11 cellular contexts compared by ENCODE assay signal in genomic region chr1:155011437-155011907, GRCh38. TPM values are rescaled to one million over a fixed set of nuclear protein-coding genes. Genes with fewer than 3 reads are reported as not detected.
A peak's percentile ranks its signal among the peaks of the same experiment; 100 is the strongest.
DNase-seq lines count a peak whose midpoint lies in the region; ATAC-seq and TF ChIP-seq lines count a peak whose summit lies in the region.
"Had no signal": no experiment of that assay in that cellular context is flagged by ENCODE, and none has a peak within 500 bp of the region (broad histone marks: within the 10 kb centered on the region; RNA-seq: fewer than 3 reads in every experiment).

No MANE protein-coding gene starts in this region.

- peaks cover 0 to 26% of the 10 kb centered on the region in 2 donors for H3K36me3 ChIP-seq in gastroesophageal sphincter

- peak overlapping the region; percentile 92 for H3K27ac Mint-ChIP-seq in CD4-positive, alpha-beta T cell
- peak overlapping the region; percentile 90 for H3K27ac Mint-ChIP-seq in activated CD4-positive, alpha-beta memory T cell treated with anti-CD3 and anti-CD28 coated beads, Interleukin-2, amount 10 ng/mL, durations not matched to agents 7 days and 5 days

- CTCF ChIA-PET in CD4-positive, alpha-beta T cell (lab: Charles Lee): interaction anchor here (1.5 kb wide), 1 partner anchor 13 kb away, joined by 5 read pairs; no protein-coding TSS in a partner anchor
- CTCF ChIA-PET in activated CD4-positive, alpha-beta memory T cell treated with anti-CD3 and anti-CD28 coated beads, Interleukin-2, amount 10 ng/mL, durations not matched to agents 7 days and 5 days (lab: Charles Lee): interaction anchor here (0.5 to 8.1 kb wide), 4 partner anchors 14 to 452 kb away, joined by 3 to 139 read pairs (median 5); partner anchors contain the start of genes LENEP and ZBTB7B

- no peak for TF ChIP-seq EP300 in gastroesophageal sphincter (IDR thresholded peaks at IDR 0.05)

- no peak for DNase-seq in CD4-positive, alpha-beta T cell
- no peak for DNase-seq in activated CD4-positive, alpha-beta memory T cell treated with anti-CD3 and anti-CD28 coated beads, Interleukin-2, amount 10 ng/mL, durations not matched to agents 7 days and 5 days
- no peak for DNase-seq in hippocampal formation (lab: John Stamatoyannopoulos, UW)
- DNase-seq in NCI-H524 (lab: John Stamatoyannopoulos, UW): no peak

- H3K4me1 ChIP-seq in gastroesophageal sphincter: peaks cover 0 to 83% (median 33%) of the 10 kb centered on the region in 3 donors

- peak overlapping the region; percentile 88 for H3K27ac ChIP-seq in CD4-positive, alpha-beta T cell (ENCODE audit: low read depth, low read length)
- H3K27ac ChIP-seq in gastroesophageal sphincter: peak overlapping the region; percentile 2 to 97 (median 76)
- peak overlapping the region in 20 of 21 experiments; percentile 79 to 99 (median 96) for H3K27ac ChIP-seq in skin epidermis

- no CpG with 5 or more reads among the region's 6 CpGs for WGBS in gastroesophageal sphincter (ENCODE audit: low coverage in 1 of 2), 2 donors

- peaks cover 81% of the 10 kb centered on the region for H3K4me1 Mint-ChIP-seq in CD4-positive, alpha-beta T cell (ENCODE audit: low read depth)
- H3K4me1 Mint-ChIP-seq in activated CD4-positive, alpha-beta memory T cell treated with anti-CD3 and anti-CD28 coated beads, Interleukin-2, amount 10 ng/mL, durations not matched to agents 7 days and 5 days: peaks cover 81% of the 10 kb centered on the region

- peak overlapping the region; percentile 91 for H3K4me3 Mint-ChIP-seq in CD4-positive, alpha-beta T cell
- H3K4me3 Mint-ChIP-seq in activated CD4-positive, alpha-beta memory T cell treated with anti-CD3 and anti-CD28 coated beads, Interleukin-2, amount 10 ng/mL, durations not matched to agents 7 days and 5 days: peak overlapping the region; percentile 96

- no peak for TF ChIP-seq CTCF in CD4-positive, alpha-beta T cell (IDR thresholded peaks at IDR 0.05)
- no peak for TF ChIP-seq CTCF in gastroesophageal sphincter (IDR thresholded peaks at IDR 0.05)

- no peaks in the 10 kb centered on the region for H3K9me3 Mint-ChIP-seq in CD4-positive, alpha-beta T cell
- no peaks in the 10 kb centered on the region for H3K9me3 Mint-ChIP-seq in activated CD4-positive, alpha-beta memory T cell treated with anti-CD3 and anti-CD28 coated beads, Interleukin-2, amount 10 ng/mL, durations not matched to agents 7 days and 5 days
- H3K9me3 Mint-ChIP-seq: naive thymus-derived CD8-positive, alpha-beta T cell had no signal

- TF ChIP-seq POLR2A in gastroesophageal sphincter (IDR thresholded peaks at IDR 0.05): no peak

- no peaks in the 10 kb centered on the region for H3K9me3 ChIP-seq in CD4-positive, alpha-beta T cell (ENCODE audit: control insufficient read depth, low read length)
- H3K9me3 ChIP-seq in gastroesophageal sphincter: no peaks in the 10 kb centered on the region
- H3K9me3 ChIP-seq: thoracic aorta had no signal

- intact Hi-C loops in CD4-positive, alpha-beta T cell (cut with DNase I, micrococcal nuclease): no loop called here

- no peak for ATAC-seq in CD4-positive, alpha-beta T cell (ENCODE audit: poor library complexity)
- ATAC-seq in gastroesophageal sphincter (no peak), HG03097 (IDR thresholded peaks at IDR 0.05; ENCODE audit: low FRiP score, unreplicated experiment) (no peak), GM21367 (IDR thresholded peaks at IDR 0.05; ENCODE audit: unreplicated experiment) (no peak)
- ATAC-seq: naive thymus-derived CD8-positive, alpha-beta T cell had no signal

- H3K4me3 ChIP-seq in gastroesophageal sphincter (no peak overlapping the region), skin epidermis (peak overlapping the region in 3 of 7 experiments; percentile 39 to 57 (median 49))
- H3K4me3 ChIP-seq: thoracic aorta had no signal

- peaks cover 47% of the 10 kb centered on the region for H3K36me3 Mint-ChIP-seq in CD4-positive, alpha-beta T cell (ENCODE audit: low read depth)
- peaks cover 61% of the 10 kb centered on the region for H3K36me3 Mint-ChIP-seq in activated CD4-positive, alpha-beta memory T cell treated with anti-CD3 and anti-CD28 coated beads, Interleukin-2, amount 10 ng/mL, durations not matched to agents 7 days and 5 days (ENCODE audit: low read depth)
- H3K36me3 Mint-ChIP-seq: naive thymus-derived CD8-positive, alpha-beta T cell had no signal

- no peaks in the 10 kb centered on the region for H3K27me3 Mint-ChIP-seq in CD4-positive, alpha-beta T cell
- H3K27me3 Mint-ChIP-seq in activated CD4-positive, alpha-beta memory T cell treated with anti-CD3 and anti-CD28 coated beads, Interleukin-2, amount 10 ng/mL, durations not matched to agents 7 days and 5 days: no peaks in the 10 kb centered on the region
- H3K27me3 Mint-ChIP-seq: naive thymus-derived CD8-positive, alpha-beta T cell had no signal

- POLR2A ChIA-PET in CD4-positive, alpha-beta T cell (lab: Charles Lee): interaction anchor here (1.1 to 10.7 kb wide), 6 partner anchors 12 to 124 kb away, joined by 3 to 189 read pairs (median 10); partner anchors contain the start of genes CKS1B, FLAD1, PBXIP1 and SHC1
- POLR2A ChIA-PET in activated CD4-positive, alpha-beta memory T cell treated with anti-CD3 and anti-CD28 coated beads, Interleukin-2, amount 10 ng/mL, durations not matched to agents 7 days and 5 days (lab: Charles Lee): interaction anchor here (1.0 to 14.7 kb wide), 8 partner anchors 9 to 162 kb away, joined by 3 to 203 read pairs (median 6); partner anchors contain the start of genes FLAD1, KRTCAP2, LENEP and ZBTB7B

- no peaks in the 10 kb centered on the region for H3K27me3 ChIP-seq in CD4-positive, alpha-beta T cell (ENCODE audit: control insufficient read depth, insufficient read depth, low read length)
- no peaks in the 10 kb centered on the region for H3K27me3 ChIP-seq in gastroesophageal sphincter

RNA-seq across cellular contexts. Expression of gene ZBTB7B, which starts 8.9 kb away (rescaled TPM):
- total RNA-seq in CD4-positive, alpha-beta T cell: 10 to 100 TPM; 22.8 to 25.1 TPM
- 100 to 1,000 TPM; 151 to 152 TPM for total RNA-seq in activated CD4-positive, alpha-beta memory T cell treated with anti-CD3 and anti-CD28 coated beads, Interleukin-2, amount 10 ng/mL, durations not matched to agents 7 days and 5 days
- 10 to 100 TPM; 45.5 to 63.4 (median 49.5) TPM for total RNA-seq in gastroesophageal sphincter

RNA-seq across cellular contexts. Expression of gene LENEP, which starts 18.1 kb away (rescaled TPM):
- not detected for total RNA-seq in CD4-positive, alpha-beta T cell
- 1 to 10 TPM in 1 of 2 experiments, under 1 TPM in 1; 0.35 to 1.2 TPM for total RNA-seq in activated CD4-positive, alpha-beta memory T cell treated with anti-CD3 and anti-CD28 coated beads, Interleukin-2, amount 10 ng/mL, durations not matched to agents 7 days and 5 days
- total RNA-seq in gastroesophageal sphincter: not detected
- total RNA-seq: M059J, thoracic aorta had no signal

RNA-seq across cellular contexts. Expression of gene DCST2, which starts 22.1 kb away (rescaled TPM):
- 1 to 10 TPM; 1.4 to 2.2 TPM for total RNA-seq in CD4-positive, alpha-beta T cell
- total RNA-seq in activated CD4-positive, alpha-beta memory T cell treated with anti-CD3 and anti-CD28 coated beads, Interleukin-2, amount 10 ng/mL, durations not matched to agents 7 days and 5 days: under 1 TPM; 0.18 to 0.40 TPM
- under 1 TPM in 2 of 4 donors, not detected in 2; 0.35 to 0.54 TPM for total RNA-seq in gastroesophageal sphincter
- total RNA-seq: M059J had no signal

RNA-seq across cellular contexts. Expression of gene DCST1, which starts 22.2 kb away (rescaled TPM):
- under 1 TPM; 0.33 to 0.39 TPM for total RNA-seq in CD4-positive, alpha-beta T cell
- total RNA-seq in activated CD4-positive, alpha-beta memory T cell treated with anti-CD3 and anti-CD28 coated beads, Interleukin-2, amount 10 ng/mL, durations not matched to agents 7 days and 5 days: not detected
- not detected for total RNA-seq in gastroesophageal sphincter
- total RNA-seq: M059J; naive thymus-derived CD8-positive, alpha-beta T cell; thoracic aorta had no signal

RNA-seq across cellular contexts. Expression of gene FLAD1, which starts 28.3 kb away (rescaled TPM):
- 10 to 100 TPM; 16.7 to 19.4 TPM for total RNA-seq in CD4-positive, alpha-beta T cell
- total RNA-seq in activated CD4-positive, alpha-beta memory T cell treated with anti-CD3 and anti-CD28 coated beads, Interleukin-2, amount 10 ng/mL, durations not matched to agents 7 days and 5 days: 10 to 100 TPM; 34.7 to 35.1 TPM
- 10 to 100 TPM; 12.8 to 23.5 (median 20.7) TPM for total RNA-seq in gastroesophageal sphincter
